Comparison of ENCODE assay signal across 1 cellular context in genomic region chr13:29991343-29991742, GRCh38.
TF ChIP-seq lines count a peak whose summit lies in the region.

No MANE protein-coding gene starts in this region.

TF ChIP-seq in IMR-90, 13 proteins besides CTCF, POLR2A, EP300 and RAD21 (continued from another document):
- TF ChIP-seq, protein P1, sequence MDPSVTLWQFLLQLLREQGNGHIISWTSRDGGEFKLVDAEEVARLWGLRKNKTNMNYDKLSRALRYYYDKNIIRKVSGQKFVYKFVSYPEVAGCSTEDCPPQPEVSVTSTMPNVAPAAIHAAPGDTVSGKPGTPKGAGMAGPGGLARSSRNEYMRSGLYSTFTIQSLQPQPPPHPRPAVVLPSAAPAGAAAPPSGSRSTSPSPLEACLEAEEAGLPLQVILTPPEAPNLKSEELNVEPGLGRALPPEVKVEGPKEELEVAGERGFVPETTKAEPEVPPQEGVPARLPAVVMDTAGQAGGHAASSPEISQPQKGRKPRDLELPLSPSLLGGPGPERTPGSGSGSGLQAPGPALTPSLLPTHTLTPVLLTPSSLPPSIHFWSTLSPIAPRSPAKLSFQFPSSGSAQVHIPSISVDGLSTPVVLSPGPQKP (IDR thresholded peaks at IDR 0.05; ENCODE audit: borderline replicate concordance, low read depth, low read length) = no peak
- TF ChIP-seq MAFK (IDR thresholded peaks at IDR 0.05; ENCODE audit: low read depth, low read length) = no peak
- TF ChIP-seq CEBPB (IDR thresholded peaks at IDR 0.05; ENCODE audit: low read depth, low read length) = no peak
- no peak for TF ChIP-seq RCOR1 (IDR thresholded peaks at IDR 0.05; ENCODE audit: insufficient replicate concordance, low read length)
- peak; percentile 57; the same call in 1 of the 2 replicates for TF ChIP-seq NFE2L2 (IDR thresholded peaks at IDR 0.05; ENCODE audit: low read depth, low read length)
- TF ChIP-seq CHD1 (IDR thresholded peaks at IDR 0.05; ENCODE audit: low read depth, low read length) = no peak
